16 cellular contexts compared by ENCODE assay signal in the genomic region with DNA sequence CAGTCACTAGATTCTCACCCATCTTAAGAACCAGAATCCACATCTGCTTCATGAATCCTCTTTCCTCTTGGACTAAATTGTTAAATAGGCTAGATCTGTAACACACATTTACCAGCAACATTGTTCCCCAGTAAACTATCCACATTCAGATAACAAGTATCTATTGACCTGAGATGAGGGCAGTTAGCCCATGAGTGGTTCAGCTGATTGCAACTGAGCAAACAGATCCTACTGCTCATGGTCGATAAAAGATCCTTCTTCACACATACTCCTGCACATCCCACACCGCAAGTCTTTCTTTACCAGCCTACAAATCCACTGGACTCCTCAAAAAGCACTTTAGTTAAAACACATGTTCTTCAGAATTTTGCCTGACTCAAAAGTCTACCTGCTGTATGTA. TPM values are rescaled to one million over a fixed set of nuclear protein-coding genes. Genes with fewer than 3 reads are reported as not detected.
A peak's percentile ranks its signal among the peaks of the same experiment; 100 is the strongest.
DNase-seq lines count a peak whose midpoint lies in the region; ATAC-seq and TF ChIP-seq lines count a peak whose summit lies in the region.
"Had no signal": no experiment of that assay in that cellular context is flagged by ENCODE, and none has a peak within 500 bp of the region (broad histone marks: within the 10 kb centered on the region; RNA-seq: fewer than 3 reads in every experiment).

No MANE protein-coding gene starts in this region.

- H3K27me3 ChIP-seq in left ventricle myocardium inferior (ENCODE audit: low read depth) (no peaks in the 10 kb centered on the region), right cardiac atrium (ENCODE audit: control insufficient read depth, insufficient read depth) (no peaks in the 10 kb centered on the region), SJSA1 (replicated peaks) (no peaks in the 10 kb centered on the region)

- no peaks in the 10 kb centered on the region for H3K36me3 Mint-ChIP-seq in T-helper 2 cell treated with Interferon-gamma antibody and Interleukin-4, amounts not matched to agents 5 μg/mL and 100 μg/mL, for 36 hours (ENCODE audit: low read depth)
- H3K36me3 Mint-ChIP-seq: activated naive CD8-positive, alpha-beta T cell treated with anti-CD3 and anti-CD28 coated beads, Interleukin-2, amount 10 ng/mL, durations not matched to agents 7 days and 5 days; immature natural killer cell had no signal

- peaks cover 67% of the 10 kb centered on the region for H3K4me1 ChIP-seq in left ventricle myocardium inferior
- peaks cover 7% of the 10 kb centered on the region for H3K4me1 ChIP-seq in right cardiac atrium (ENCODE audit: control insufficient read depth, insufficient read depth, low read length)
- peaks cover 40% of the 10 kb centered on the region for H3K4me1 ChIP-seq in SJSA1 (replicated peaks)
- peaks cover 37% of the 10 kb centered on the region for H3K4me1 ChIP-seq in mesodermal cell (ENCODE audit: control insufficient read depth, insufficient read depth, low read length, poor library complexity, severe bottlenecking)

- no peak for ATAC-seq in right cardiac atrium
- no peak for ATAC-seq in GM18909 (IDR thresholded peaks at IDR 0.05; ENCODE audit: poor library complexity, unreplicated experiment)
- ATAC-seq: activated T-cell treated with anti-CD3 and anti-CD28 coated beads, Interleukin-2, amount 50 U/mL, for 72 hours had no signal

- peaks cover 3% of the 10 kb centered on the region for H3K36me3 ChIP-seq in left ventricle myocardium inferior
- no peaks in the 10 kb centered on the region for H3K36me3 ChIP-seq in SJSA1
- no peaks in the 10 kb centered on the region for H3K36me3 ChIP-seq in mesodermal cell (ENCODE audit: control insufficient read depth, insufficient read depth, low read length)

- no peak for TF ChIP-seq CTCF in left ventricle myocardium inferior (IDR thresholded peaks at IDR 0.05; ENCODE audit: borderline replicate concordance)

- peak overlapping the region; percentile 83 for H3K27ac ChIP-seq in left ventricle myocardium inferior (replicated peaks)
- H3K27ac ChIP-seq in right cardiac atrium (ENCODE audit: low read length), result no peak overlapping the region
- peak overlapping the region; percentile 71 for H3K27ac ChIP-seq in SJSA1
- H3K27ac ChIP-seq in mesodermal cell (ENCODE audit: low read depth, low read length, severe bottlenecking), result peak overlapping the region; percentile 85

- intact Hi-C loops in left ventricle myocardium inferior (cut with micrococcal nuclease), result no loop called here
- intact Hi-C loops in right cardiac atrium (cut with DNase I), result loop anchor here in 1 of 4 donors (10.0 kb wide), 1 partner anchor 61 kb away; a partner anchor contains a TSS
- intact Hi-C loops in posterior cingulate gyrus (cut with DNase I), result no loop called here

- H3K4me3 ChIP-seq in left ventricle myocardium inferior (no peak overlapping the region), right cardiac atrium (ENCODE audit: low read length) (no peak overlapping the region), SJSA1 (no peak overlapping the region), mesodermal cell (ENCODE audit: extremely low read depth, insufficient read depth, low read length, poor library complexity, severe bottlenecking) (no peak overlapping the region)
- H3K4me3 ChIP-seq: mucosa of descending colon had no signal

- H3K4me1 Mint-ChIP-seq in T-helper 2 cell treated with Interferon-gamma antibody and Interleukin-4, amounts not matched to agents 5 μg/mL and 100 μg/mL, for 36 hours (ENCODE audit: low read depth), result no peaks in the 10 kb centered on the region
- H3K4me1 Mint-ChIP-seq: activated naive CD8-positive, alpha-beta T cell treated with anti-CD3 and anti-CD28 coated beads, Interleukin-2, amount 10 ng/mL, durations not matched to agents 7 days and 5 days; immature natural killer cell had no signal

- no peaks in the 10 kb centered on the region for H3K9me3 Mint-ChIP-seq in T-helper 2 cell treated with Interferon-gamma antibody and Interleukin-4, amounts not matched to agents 5 μg/mL and 100 μg/mL, for 36 hours
- H3K9me3 Mint-ChIP-seq: activated naive CD8-positive, alpha-beta T cell treated with anti-CD3 and anti-CD28 coated beads, Interleukin-2, amount 10 ng/mL, durations not matched to agents 7 days and 5 days; activated T-cell treated with anti-CD3 and anti-CD28 coated beads, Interleukin-2, amount 50 U/mL, for 72 hours; immature natural killer cell had no signal

- no peak overlapping the region for H3K4me3 Mint-ChIP-seq in T-helper 2 cell treated with Interferon-gamma antibody and Interleukin-4, amounts not matched to agents 5 μg/mL and 100 μg/mL, for 36 hours
- H3K4me3 Mint-ChIP-seq: activated naive CD8-positive, alpha-beta T cell treated with anti-CD3 and anti-CD28 coated beads, Interleukin-2, amount 10 ng/mL, durations not matched to agents 7 days and 5 days; activated T-cell treated with anti-CD3 and anti-CD28 coated beads, Interleukin-2, amount 50 U/mL, for 72 hours; immature natural killer cell had no signal

- peaks cover 47% of the 10 kb centered on the region for H3K27me3 Mint-ChIP-seq in T-helper 2 cell treated with Interferon-gamma antibody and Interleukin-4, amounts not matched to agents 5 μg/mL and 100 μg/mL, for 36 hours (ENCODE audit: low read depth)

- no peak for DNase-seq in left ventricle myocardium inferior
- DNase-seq in right cardiac atrium, result no peak
- DNase-seq in SJSA1 (ENCODE audit: low read depth in 1 of 2, low spot score in 2 of 2), result no peak
- DNase-seq in posterior cingulate gyrus, result no peak
- DNase-seq in T-helper 2 cell treated with Interferon-gamma antibody and Interleukin-4, amounts not matched to agents 5 μg/mL and 100 μg/mL, for 36 hours (ENCODE audit: low spot score), result no peak
- no peak for DNase-seq in ecto neural progenitor cell (ENCODE audit: low spot score)
- DNase-seq: activated CD4-positive, alpha-beta T cell treated with anti-CD3 and anti-CD28 coated beads, Interleukin-2, amount 50 U/mL, for 4 hours; activated naive CD8-positive, alpha-beta T cell treated with anti-CD3 and anti-CD28 coated beads, Interleukin-2, amount 10 ng/mL, durations not matched to agents 7 days and 5 days; activated T-cell treated with anti-CD3 and anti-CD28 coated beads, Interleukin-2, amount 50 U/mL, for 72 hours; GF-D8; immature natural killer cell; MM.1S; mucosa of descending colon; NCI-H2107 had no signal

- 89% methylated on average over 2 of the region's 2 CpGs for WGBS in right cardiac atrium
- WGBS in mesodermal cell (ENCODE audit: insufficient coverage in 2 of 2), 2 experiments, result 100% methylated on average over 2 of the region's 2 CpGs; no CpG with 5 or more reads in 1 of the 2 experiments

- H3K9me3 ChIP-seq in left ventricle myocardium inferior (replicated peaks) (peaks cover 14% of the 10 kb centered on the region), right cardiac atrium (ENCODE audit: control insufficient read depth, low read length) (no peaks in the 10 kb centered on the region), SJSA1 (replicated peaks) (no peaks in the 10 kb centered on the region), mesodermal cell (ENCODE audit: control insufficient read depth, low read length) (peaks cover 5% of the 10 kb centered on the region)
- H3K9me3 ChIP-seq: mucosa of descending colon had no signal

- H3K27ac Mint-ChIP-seq in T-helper 2 cell treated with Interferon-gamma antibody and Interleukin-4, amounts not matched to agents 5 μg/mL and 100 μg/mL, for 36 hours, result no peak overlapping the region
- H3K27ac Mint-ChIP-seq: activated naive CD8-positive, alpha-beta T cell treated with anti-CD3 and anti-CD28 coated beads, Interleukin-2, amount 10 ng/mL, durations not matched to agents 7 days and 5 days; activated T-cell treated with anti-CD3 and anti-CD28 coated beads, Interleukin-2, amount 50 U/mL, for 72 hours; immature natural killer cell had no signal

RNA-seq across cellular contexts. Expression of a gene that starts 59.2 kb away (rescaled TPM):
- total RNA-seq in left ventricle myocardium inferior (33.7 TPM), right cardiac atrium (10 to 100 TPM; 29.7 to 61.6 (median 48.5) TPM)
- 28.9 TPM for polyA plus RNA-seq in right cardiac atrium
- total RNA-seq in SJSA1 (2014; rRNA removed; shearing (Covaris generic)), result 26.8 and 27.8 TPM in 2 replicates
- polyA plus RNA-seq in mesodermal cell (2013, experiment 1 of 2), result 83.3 TPM
- polyA plus RNA-seq in mesodermal cell (2013, experiment 2 of 2), result 102 TPM
